Comparison of ENCODE assay signal across 8 cellular contexts in the genomic region with DNA sequence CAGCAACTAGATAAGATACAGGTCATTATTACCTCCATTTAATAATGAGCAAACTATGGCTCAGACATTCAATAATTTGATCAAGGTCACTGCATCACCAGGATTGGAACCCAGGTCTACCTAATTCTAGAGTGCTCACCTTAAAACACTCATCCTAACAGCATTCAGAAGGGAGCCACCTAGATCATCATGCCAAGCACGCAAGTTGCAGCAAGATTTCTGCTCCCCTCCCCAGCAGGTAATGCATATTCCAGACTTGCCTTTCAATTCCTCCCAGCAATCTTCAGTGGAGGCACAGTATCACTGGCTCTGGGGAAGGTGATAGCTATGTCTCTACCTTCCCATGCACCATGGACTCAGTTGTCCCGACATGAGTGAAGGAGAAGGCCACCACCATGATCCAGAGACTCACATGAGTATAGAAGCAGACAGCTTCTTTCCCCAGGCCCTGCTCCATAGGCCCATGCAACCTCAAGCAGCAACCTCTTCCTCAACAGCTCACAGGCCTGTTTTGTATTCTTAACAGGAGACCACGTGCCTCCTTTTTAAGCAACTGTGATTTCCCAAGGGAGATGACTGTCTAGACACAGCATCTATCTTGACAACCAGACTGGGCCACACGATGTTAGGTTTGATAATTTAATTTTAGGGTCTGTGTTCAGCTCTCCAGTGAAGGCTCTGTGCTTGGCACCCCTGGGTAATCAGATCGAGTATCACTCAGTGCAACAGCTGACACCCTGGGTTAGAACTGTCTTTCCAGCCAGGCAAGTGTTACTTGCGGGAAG. TPM values are rescaled to one million over a fixed set of nuclear protein-coding genes. Genes with fewer than 3 reads are reported as not detected.
DNase-seq lines count a peak whose midpoint lies in the region; ATAC-seq and TF ChIP-seq lines count a peak whose summit lies in the region.

No MANE protein-coding gene starts in this region.

- no peaks in the 10 kb centered on the region for H3K27me3 Mint-ChIP-seq in endodermal cell (ENCODE audit: insufficient read depth)
- no peaks in the 10 kb centered on the region for H3K27me3 Mint-ChIP-seq in stimulated activated memory B cell treated with anti-CD40 and anti-IgM and Interleukin-4, amounts not matched to agents 10 μg/mL and 1 μg/mL and 100 μg/mL, for 72 hours
- no peaks in the 10 kb centered on the region for H3K27me3 Mint-ChIP-seq in activated T-helper 2 cell treated with anti-CD3 and anti-CD28 coated beads, Interferon-gamma antibody, Interleukin-2, Interleukin-4, amounts not matched to agents 10 μg/mL and 5 μg/mL and 100 μg/mL, durations not matched to agents 14 hours and 24 hours and 36 hours (ENCODE audit: low read depth)

- 90 to 92% methylated on average over 5 to 6 of the region's 6 CpGs for WGBS in endodermal cell (ENCODE audit: insufficient coverage in 1 of 2, insufficient read length in 1 of 2), 2 experiments

- no peak overlapping the region for H3K4me3 Mint-ChIP-seq in endodermal cell
- peak overlapping the region; percentile 78 for H3K4me3 Mint-ChIP-seq in stimulated activated memory B cell treated with anti-CD40 and anti-IgM and Interleukin-4, amounts not matched to agents 10 μg/mL and 1 μg/mL and 100 μg/mL, for 72 hours
- no peak overlapping the region for H3K4me3 Mint-ChIP-seq in activated T-helper 2 cell treated with anti-CD3 and anti-CD28 coated beads, Interferon-gamma antibody, Interleukin-2, Interleukin-4, amounts not matched to agents 10 μg/mL and 5 μg/mL and 100 μg/mL, durations not matched to agents 14 hours and 24 hours and 36 hours (ENCODE audit: low read depth)

- intact Hi-C loops in activated T-helper 2 cell treated with anti-CD3 and anti-CD28 coated beads, Interferon-gamma antibody, Interleukin-2, Interleukin-4, amounts not matched to agents 10 μg/mL and 5 μg/mL and 100 μg/mL, durations not matched to agents 14 hours and 24 hours and 36 hours (cut with micrococcal nuclease): no loop called here

- H3K27ac ChIP-seq in endodermal cell (ENCODE audit: low read depth, low read length): peak overlapping the region; percentile 50

- no peaks in the 10 kb centered on the region for H3K27me3 ChIP-seq in endodermal cell (ENCODE audit: control insufficient read depth, insufficient read depth, low read length, poor library complexity, severe bottlenecking)

- no peaks in the 10 kb centered on the region for H3K36me3 ChIP-seq in endodermal cell (ENCODE audit: control insufficient read depth, insufficient read depth, low read length)

- no peak overlapping the region for H3K4me3 ChIP-seq in endodermal cell (ENCODE audit: low read length)

- ATAC-seq in GM19438 (IDR thresholded peaks at IDR 0.05; ENCODE audit: low read depth, unreplicated experiment): peak; percentile 50
- peak; percentile 97 for ATAC-seq in stimulated activated memory B cell treated with anti-CD40 and anti-IgM and Interleukin-4, amounts not matched to agents 10 μg/mL and 1 μg/mL and 100 μg/mL, for 72 hours

- DNase-seq in LHCN-M2 (ENCODE audit: low read depth) (peak; percentile 71), endodermal cell (no peak), iPS-NIHi7 (ENCODE audit: extremely low spot score) (no peak), hippocampal formation (lab: John Stamatoyannopoulos, UW) (no peak), GDM1 (lab: John Stamatoyannopoulos, UW) (no peak)
- no peak for DNase-seq in activated T-helper 2 cell treated with anti-CD3 and anti-CD28 coated beads, Interferon-gamma antibody, Interleukin-2, Interleukin-4, amounts not matched to agents 10 μg/mL and 5 μg/mL and 100 μg/mL, durations not matched to agents 14 hours and 24 hours and 36 hours (ENCODE audit: low spot score)

- no peaks in the 10 kb centered on the region for H3K9me3 Mint-ChIP-seq in endodermal cell
- H3K9me3 Mint-ChIP-seq in stimulated activated memory B cell treated with anti-CD40 and anti-IgM and Interleukin-4, amounts not matched to agents 10 μg/mL and 1 μg/mL and 100 μg/mL, for 72 hours: peaks cover 4% of the 10 kb centered on the region
- H3K9me3 Mint-ChIP-seq in activated T-helper 2 cell treated with anti-CD3 and anti-CD28 coated beads, Interferon-gamma antibody, Interleukin-2, Interleukin-4, amounts not matched to agents 10 μg/mL and 5 μg/mL and 100 μg/mL, durations not matched to agents 14 hours and 24 hours and 36 hours: no peaks in the 10 kb centered on the region

- peaks cover 5% of the 10 kb centered on the region for H3K36me3 Mint-ChIP-seq in endodermal cell (ENCODE audit: low read depth)
- peaks cover 49% of the 10 kb centered on the region for H3K36me3 Mint-ChIP-seq in stimulated activated memory B cell treated with anti-CD40 and anti-IgM and Interleukin-4, amounts not matched to agents 10 μg/mL and 1 μg/mL and 100 μg/mL, for 72 hours
- H3K36me3 Mint-ChIP-seq in activated T-helper 2 cell treated with anti-CD3 and anti-CD28 coated beads, Interferon-gamma antibody, Interleukin-2, Interleukin-4, amounts not matched to agents 10 μg/mL and 5 μg/mL and 100 μg/mL, durations not matched to agents 14 hours and 24 hours and 36 hours (ENCODE audit: low read depth): peaks cover 33% of the 10 kb centered on the region

- peaks cover 18% of the 10 kb centered on the region for H3K4me1 ChIP-seq in endodermal cell (ENCODE audit: control insufficient read depth, insufficient read depth, low read length)

- no peaks in the 10 kb centered on the region for H3K9me3 ChIP-seq in endodermal cell (ENCODE audit: control insufficient read depth, low read length)

- peak overlapping the region; percentile 76 for H3K27ac Mint-ChIP-seq in endodermal cell
- H3K27ac Mint-ChIP-seq in stimulated activated memory B cell treated with anti-CD40 and anti-IgM and Interleukin-4, amounts not matched to agents 10 μg/mL and 1 μg/mL and 100 μg/mL, for 72 hours: peak overlapping the region; percentile 57
- no peak overlapping the region for H3K27ac Mint-ChIP-seq in activated T-helper 2 cell treated with anti-CD3 and anti-CD28 coated beads, Interferon-gamma antibody, Interleukin-2, Interleukin-4, amounts not matched to agents 10 μg/mL and 5 μg/mL and 100 μg/mL, durations not matched to agents 14 hours and 24 hours and 36 hours

- H3K9ac ChIP-seq in endodermal cell (ENCODE audit: extremely low read depth, low read length, poor library complexity, severe bottlenecking): no peak overlapping the region

- H3K4me1 Mint-ChIP-seq in endodermal cell: peaks cover 28% of the 10 kb centered on the region
- H3K4me1 Mint-ChIP-seq in stimulated activated memory B cell treated with anti-CD40 and anti-IgM and Interleukin-4, amounts not matched to agents 10 μg/mL and 1 μg/mL and 100 μg/mL, for 72 hours: peaks cover 77% of the 10 kb centered on the region
- H3K4me1 Mint-ChIP-seq in activated T-helper 2 cell treated with anti-CD3 and anti-CD28 coated beads, Interferon-gamma antibody, Interleukin-2, Interleukin-4, amounts not matched to agents 10 μg/mL and 5 μg/mL and 100 μg/mL, durations not matched to agents 14 hours and 24 hours and 36 hours (ENCODE audit: low read depth): peaks cover 32% of the 10 kb centered on the region

- no peak for TF ChIP-seq CTCF in endodermal cell (conservative IDR thresholded peaks at IDR 0.05)

RNA-seq across cellular contexts. Expression of a gene that starts 36.4 kb away (rescaled TPM):
- 9.6 and 10.4 TPM in 2 replicates for total RNA-seq in LHCN-M2 (2014; rRNA removed)
- 8.2 TPM for polyA plus RNA-seq in LHCN-M2 (2012)
- total RNA-seq in endodermal cell: 10 to 100 TPM in 1 of 2 donors, 1 to 10 TPM in 1; 8.4 to 15.8 TPM
- 10.8 TPM for polyA plus RNA-seq in endodermal cell (2013, experiment 1 of 2)
- polyA plus RNA-seq in endodermal cell (2013, experiment 2 of 2): 8.2 TPM
- total RNA-seq in activated T-helper 2 cell treated with anti-CD3 and anti-CD28 coated beads, Interferon-gamma antibody, Interleukin-2, Interleukin-4, amounts not matched to agents 10 μg/mL and 5 μg/mL and 100 μg/mL, durations not matched to agents 14 hours and 24 hours and 36 hours: 29.1 and 31.5 TPM in 2 replicates
